In genomic region chr10:30639946-30640786, GRCh38 we compare ENCODE assay signal across 9 cellular contexts. TPM values are rescaled to one million over a fixed set of nuclear protein-coding genes. Genes with fewer than 3 reads are reported as not detected.
DNase-seq lines count a peak whose midpoint lies in the region; ATAC-seq, FAIRE-seq and TF ChIP-seq lines count a peak whose summit lies in the region.
"Had no signal": no experiment of that assay in that cellular context is flagged by ENCODE, and none has a peak within 500 bp of the region (broad histone marks: within the 10 kb centered on the region; RNA-seq: fewer than 3 reads in every experiment).

No MANE protein-coding gene starts in this region.

- H3K9ac ChIP-seq in keratinocyte (ENCODE audit: control insufficient read depth, extremely low read depth, insufficient read depth, low read length), result no peak overlapping the region

- no peaks in the 10 kb centered on the region for H3K9me3 Mint-ChIP-seq in MCF 10A (ENCODE audit: unreplicated experiment)
- H3K9me3 Mint-ChIP-seq in type B pancreatic cell, result no peaks in the 10 kb centered on the region
- H3K9me3 Mint-ChIP-seq: IgD-negative memory B cell had no signal

- CTCF ChIA-PET in MCF 10A (lab: Yijun Ruan, JAX), result interaction anchor here (0.5 to 2.4 kb wide), 24 partner anchors 8 to 1828 kb away, joined by 3 to 12 read pairs (median 4); partner anchors contain the start of genes LYZL2 and MTPAP

- WGBS in aorta, 2 donors, result 28 to 33% methylated on average over 6 of the region's 6 CpGs

- no peak overlapping the region for H3K27ac ChIP-seq in keratinocyte (ENCODE audit: control insufficient read depth, insufficient read depth, low read length)
- no peak overlapping the region for H3K27ac ChIP-seq in aorta (ENCODE audit: low read depth in 1 of 2, low read length in 2 of 2)

- FAIRE-seq in keratinocyte (lab: Jason Lieb, UNC), result no peak

- BruUV-seq in MCF 10A (replicated peaks; lab: Mats Ljungman, UMichigan), result no TSS peak

- H3K36me3 ChIP-seq in keratinocyte (ENCODE audit: control insufficient read depth in 2 of 2, extremely low read depth in 1 of 2, insufficient read depth in 2 of 2, low read length in 2 of 2) (no peaks in the 10 kb centered on the region), aorta (ENCODE audit: control insufficient read depth in 1 of 2, insufficient read depth in 2 of 2, low read length in 1 of 2) (no peaks in the 10 kb centered on the region)

- no peaks in the 10 kb centered on the region for H4K20me1 ChIP-seq in keratinocyte (ENCODE audit: control insufficient read depth, extremely low read depth, insufficient read depth, low read length)

- intact Hi-C loops in MCF 10A (cut with micrococcal nuclease) (no loop called here), aorta (cut with DNase I) (loop anchor here in 1 of 2 donors (5.0 to 10.0 kb wide), 2 partner anchors 32 to 895 kb away; no protein-coding TSS in a partner anchor)

- H3K4me1 Mint-ChIP-seq in MCF 10A (ENCODE audit: insufficient read depth, unreplicated experiment) (peaks cover 14% of the 10 kb centered on the region), type B pancreatic cell (ENCODE audit: unreplicated experiment) (peaks cover 15% of the 10 kb centered on the region)
- H3K4me1 Mint-ChIP-seq: IgD-negative memory B cell had no signal

- H3K4me3 ChIP-seq in AG09309 (ENCODE audit: control insufficient read depth, low read depth, low read length), result no peak overlapping the region
- no peak overlapping the region for H3K4me3 ChIP-seq in keratinocyte (ENCODE audit: control insufficient read depth in 2 of 3, extremely low read depth in 1 of 3, insufficient read depth in 2 of 3, low read depth in 1 of 3, low read length in 3 of 3)
- H3K4me3 ChIP-seq in aorta (ENCODE audit: low read length in 2 of 2), result no peak overlapping the region

- POLR2A ChIA-PET in MCF 10A (lab: Yijun Ruan, JAX), result interaction anchor here (0.7 to 1.5 kb wide), 3 partner anchors 10 to 1500 kb away, joined by 4 to 7 read pairs (median 5); no protein-coding TSS in a partner anchor

- DNase-seq in AG09309 (ENCODE audit: low read depth) (peak; percentile 47), GM04504 (ENCODE audit: low read depth) (peak; percentile 34), NCI-H446 (lab: John Stamatoyannopoulos, UW) (peak; percentile 36 to 66), MCF 10A (ENCODE audit: unreplicated experiment) (peak; percentile 57), keratinocyte (ENCODE audit: low read depth, low spot score) (peak; percentile 19), type B pancreatic cell (ENCODE audit: extremely low spot score, unreplicated experiment) (no peak), aorta (no peak), ecto neural progenitor cell (ENCODE audit: low spot score) (no peak)

- dilution Hi-C loops in keratinocyte (cut with MboI; ENCODE audit: extremely low pct_ligation_motif_present, low sequenced_read_pairs), result no loop called here

- peaks cover 17% of the 10 kb centered on the region for H3K27me3 ChIP-seq in keratinocyte (ENCODE audit: control insufficient read depth, extremely low read depth, insufficient read depth, low read length)
- no peaks in the 10 kb centered on the region for H3K27me3 ChIP-seq in aorta (ENCODE audit: control insufficient read depth in 1 of 2, insufficient read depth in 2 of 2, low read length in 1 of 2)

- H3K9me3 ChIP-seq in keratinocyte (ENCODE audit: control insufficient read depth, low read depth, low read length), result no peaks in the 10 kb centered on the region
- H3K9me3 ChIP-seq in aorta (ENCODE audit: control insufficient read depth, low read length), result no peaks in the 10 kb centered on the region

- H3K4me1 ChIP-seq in keratinocyte (ENCODE audit: control insufficient read depth, extremely low read depth, insufficient read depth, low read length) (no peaks in the 10 kb centered on the region), aorta (ENCODE audit: control insufficient read depth in 1 of 2, insufficient read depth in 2 of 2, low read length in 2 of 2) (peaks cover 0 to 3% of the 10 kb centered on the region in 2 donors)

- H2AFZ ChIP-seq in keratinocyte (ENCODE audit: control insufficient read depth, low read length), result no peak overlapping the region

- peaks cover 6% of the 10 kb centered on the region for H3K36me3 Mint-ChIP-seq in MCF 10A (ENCODE audit: insufficient read depth, unreplicated experiment)
- H3K36me3 Mint-ChIP-seq in type B pancreatic cell, result no peaks in the 10 kb centered on the region
- H3K36me3 Mint-ChIP-seq: IgD-negative memory B cell had no signal

- H3K4me3 Mint-ChIP-seq in MCF 10A (ENCODE audit: unreplicated experiment) (no peak overlapping the region), type B pancreatic cell (no peak overlapping the region)
- H3K4me3 Mint-ChIP-seq: IgD-negative memory B cell had no signal

- TF ChIP-seq CTCF in AG09309 (IDR thresholded peaks at IDR 0.05; ENCODE audit: control insufficient read depth, insufficient read depth, low read depth, low read length, missing control alignments), result peak; percentile 86
- peak; percentile 67 for TF ChIP-seq CTCF in MCF 10A (IDR thresholded peaks at IDR 0.05; ENCODE audit: unreplicated experiment)
- peak in 2 of 3 experiments; percentile 67 to 76 for TF ChIP-seq CTCF in keratinocyte (optimal IDR thresholded peaks at IDR 0.05 in 1 of 3, IDR thresholded peaks at IDR 0.05 in 1 of 3, conservative IDR thresholded peaks at IDR 0.05 in 1 of 3; ENCODE audit: extremely low read depth in 1 of 3, insufficient read depth in 2 of 3, low read length in 3 of 3)
- peak; percentile 95 for TF ChIP-seq CTCF in type B pancreatic cell (conservative IDR thresholded peaks at IDR 0.05)

- H3K79me2 ChIP-seq in keratinocyte (ENCODE audit: control insufficient read depth, insufficient read depth, low read length), result no peaks in the 10 kb centered on the region

- H3K27me3 Mint-ChIP-seq in MCF 10A (ENCODE audit: insufficient read depth, unreplicated experiment) (peaks cover 14% of the 10 kb centered on the region), type B pancreatic cell (peaks cover 13% of the 10 kb centered on the region)

- no peak for ATAC-seq in aorta (ENCODE audit: low FRiP score)

- no peak overlapping the region for H3K4me2 ChIP-seq in keratinocyte (ENCODE audit: control insufficient read depth, extremely low read depth, insufficient read depth, low read depth, low read length)

- H3K27ac Mint-ChIP-seq in MCF 10A (ENCODE audit: low read depth, unreplicated experiment), result no peak overlapping the region
- H3K27ac Mint-ChIP-seq in type B pancreatic cell, result no peak overlapping the region

- no peaks in the 10 kb centered on the region for H3K9me1 ChIP-seq in keratinocyte (ENCODE audit: control insufficient read depth, extremely low read depth, insufficient read depth, low read length)

RNA-seq across cellular contexts. Expression of gene LYZL2, which starts 10.6 kb away (rescaled TPM):
- not detected in 2 replicates for total RNA-seq in MCF 10A (2022)
- polyA plus RNA-seq in keratinocyte, result not detected in 3 replicates
- not detected for polyA plus RNA-seq in keratinocyte (2011; ENCODE audit: low read depth)
- polyA plus RNA-seq in keratinocyte (2011; cell fraction: cytosol; rRNA removed), result not detected in 2 replicates
- not detected in 2 replicates for polyA plus RNA-seq in keratinocyte (2011; cell fraction: nucleus; rRNA removed)
- not detected in 2 replicates for polyA plus RNA-seq in keratinocyte (2012; ENCODE audit: low replicate concordance)
- not detected in 3 replicates for polyA minus RNA-seq in keratinocyte
- not detected for polyA minus RNA-seq in keratinocyte (2011; cell fraction: cytosol; rRNA and poly(A)+ RNA removed)
- polyA minus RNA-seq in keratinocyte (2011; cell fraction: nucleus; rRNA and poly(A)+ RNA removed), result not detected in 2 replicates
- not detected in 2 replicates for total RNA-seq in type B pancreatic cell (ENCODE audit: low replicate concordance)
- total RNA-seq in aorta, result not detected
- polyA plus RNA-seq in aorta, result not detected
- polyA plus RNA-seq: IgD-negative memory B cell had no signal

Comparison
In these comparisons a context has a peak if more than half of its experiments do, and no peak if none do; other contexts are left out.
1. DNase-seq: peak in AG09309 (single experiment), GM04504 (single experiment), NCI-H446 (2 of 2), MCF 10A (single experiment) and keratinocyte (single experiment); none in type B pancreatic cell (single experiment), aorta (0 of 2) and ecto neural progenitor cell (single experiment).
2. Peak in every context shown above with its lines, with median percentiles within 50 percentile points of each other: CTCF ChIP-seq.